Comparison of ENCODE assay signal across 15 cellular contexts in genomic region chr13:73698859-73699258, GRCh38.
"Had no signal": no experiment of that assay in that cellular context is flagged by ENCODE, and none has a peak within 500 bp of the region (broad histone marks: within the 10 kb centered on the region; RNA-seq: fewer than 3 reads in every experiment).

No MANE protein-coding gene starts in this region.

- H3K4me1 ChIP-seq: lower lobe of right lung, prostate gland, right lobe of liver had no signal

- ATAC-seq: activated naive CD8-positive, alpha-beta T cell treated with anti-CD3 and anti-CD28 coated beads, Interleukin-2, amount 50 U/mL, for 24 hours; activated T-cell treated with anti-CD3 and anti-CD28 coated beads, Interleukin-2, amount 50 U/mL, for 4 hours; lower lobe of right lung; right lobe of liver had no signal

- H3K27ac Mint-ChIP-seq: activated CD4-positive, alpha-beta memory T cell treated with anti-CD3 and anti-CD28 coated beads for 36 hours; naive B cell had no signal

- H3K27me3 ChIP-seq: cardiac muscle cell, right lobe of liver had no signal

- H3K9me3 Mint-ChIP-seq: activated CD4-positive, alpha-beta memory T cell treated with anti-CD3 and anti-CD28 coated beads for 36 hours; activated naive CD8-positive, alpha-beta T cell treated with anti-CD3 and anti-CD28 coated beads, Interleukin-2, amount 50 U/mL, for 24 hours; activated T-cell treated with anti-CD3 and anti-CD28 coated beads, Interleukin-2, amount 50 U/mL, for 4 hours; naive B cell had no signal

- H3K27me3 Mint-ChIP-seq: activated CD4-positive, alpha-beta memory T cell treated with anti-CD3 and anti-CD28 coated beads for 36 hours; activated naive CD8-positive, alpha-beta T cell treated with anti-CD3 and anti-CD28 coated beads, Interleukin-2, amount 50 U/mL, for 24 hours; naive B cell had no signal

- H3K9me3 ChIP-seq: lower lobe of right lung, prostate gland, right lobe of liver had no signal

- H3K4me3 Mint-ChIP-seq: activated CD4-positive, alpha-beta memory T cell treated with anti-CD3 and anti-CD28 coated beads for 36 hours; activated naive CD8-positive, alpha-beta T cell treated with anti-CD3 and anti-CD28 coated beads, Interleukin-2, amount 50 U/mL, for 24 hours; activated T-cell treated with anti-CD3 and anti-CD28 coated beads, Interleukin-2, amount 50 U/mL, for 4 hours; naive B cell; T-helper 2 cell treated with Interferon-gamma antibody and Interleukin-4, amounts not matched to agents 5 μg/mL and 100 μg/mL, for 36 hours had no signal

- H3K27ac ChIP-seq: cardiac muscle cell, lower lobe of right lung, prostate gland, right lobe of liver had no signal

- H3K36me3 ChIP-seq: prostate gland had no signal

- DNase-seq: activated CD4-positive, alpha-beta memory T cell treated with anti-CD3 and anti-CD28 coated beads for 36 hours; activated CD4-positive, CD25-positive, alpha-beta regulatory T cell treated with anti-CD3 and anti-CD28 coated beads, Interleukin-2, amount 50 U/mL, for 72 hours; activated effector memory CD4-positive, alpha-beta T cell treated with anti-CD3 and anti-CD28 coated beads, Interleukin-2, amount 50 U/mL, for 16 hours; activated naive CD8-positive, alpha-beta T cell treated with anti-CD3 and anti-CD28 coated beads, Interleukin-2, amount 50 U/mL, for 24 hours; activated T-cell treated with anti-CD3 and anti-CD28 coated beads, Interleukin-2, amount 50 U/mL, for 4 hours; hippocampal formation; lower lobe of right lung; midbrain; naive B cell; right lobe of liver; stimulated activated naive CD4-positive, alpha-beta T cell treated with Interleukin-2 at 50 U/mL for 16 hours; trophoblast cell had no signal

- H3K4me3 ChIP-seq: cardiac muscle cell, lower lobe of right lung, prostate gland, right lobe of liver had no signal
